1 cellular context compared by ENCODE assay signal in the genomic region with DNA sequence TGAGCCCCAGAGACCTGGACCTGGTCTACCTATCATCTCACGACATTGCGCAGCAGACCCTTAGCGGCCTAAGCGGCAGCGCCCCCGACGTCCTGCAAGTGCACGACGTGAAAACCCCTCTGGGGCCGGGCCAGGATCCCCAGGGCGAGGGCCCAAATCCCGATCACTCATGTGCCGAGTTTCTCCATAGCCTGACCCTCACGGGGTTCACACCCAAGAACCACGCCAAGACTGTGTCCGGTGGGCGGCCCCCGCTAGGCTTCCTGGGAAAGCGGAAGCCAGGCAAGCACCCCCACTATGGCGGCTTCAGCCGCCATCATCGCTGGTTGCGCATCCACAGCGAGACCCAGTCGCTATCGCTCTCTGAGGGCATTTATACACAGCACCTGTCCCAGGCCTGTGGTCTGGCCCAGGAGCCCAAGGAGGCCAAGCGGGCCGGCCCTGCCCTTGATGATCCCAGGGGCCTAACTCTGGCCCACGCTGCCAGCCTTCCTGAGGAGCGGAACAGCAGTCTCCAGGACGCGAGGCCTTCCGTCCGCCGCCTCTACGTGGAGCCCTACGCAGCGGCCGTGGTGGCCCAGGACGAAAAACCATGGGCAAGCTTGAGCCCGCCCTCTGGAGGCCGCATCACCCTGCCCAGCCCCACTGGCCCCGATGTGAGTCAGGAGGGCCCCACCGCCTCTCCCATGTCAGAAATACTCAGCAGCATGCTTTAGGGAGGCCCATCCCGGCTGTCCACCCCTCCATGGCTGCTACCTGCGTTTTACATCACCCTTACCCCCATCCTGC.
TF ChIP-seq lines count a peak whose summit lies in the region.

No MANE protein-coding gene starts in this region.

TF ChIP-seq in IMR-90, 13 proteins besides CTCF, POLR2A, EP300 and RAD21:
- no peak for TF ChIP-seq BHLHE40 (IDR thresholded peaks at IDR 0.05; ENCODE audit: low read depth, low read length)
- no peak for TF ChIP-seq MXI1 (IDR thresholded peaks at IDR 0.05; ENCODE audit: borderline replicate concordance, low read depth, low read length)
- TF ChIP-seq, protein P1, sequence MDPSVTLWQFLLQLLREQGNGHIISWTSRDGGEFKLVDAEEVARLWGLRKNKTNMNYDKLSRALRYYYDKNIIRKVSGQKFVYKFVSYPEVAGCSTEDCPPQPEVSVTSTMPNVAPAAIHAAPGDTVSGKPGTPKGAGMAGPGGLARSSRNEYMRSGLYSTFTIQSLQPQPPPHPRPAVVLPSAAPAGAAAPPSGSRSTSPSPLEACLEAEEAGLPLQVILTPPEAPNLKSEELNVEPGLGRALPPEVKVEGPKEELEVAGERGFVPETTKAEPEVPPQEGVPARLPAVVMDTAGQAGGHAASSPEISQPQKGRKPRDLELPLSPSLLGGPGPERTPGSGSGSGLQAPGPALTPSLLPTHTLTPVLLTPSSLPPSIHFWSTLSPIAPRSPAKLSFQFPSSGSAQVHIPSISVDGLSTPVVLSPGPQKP (IDR thresholded peaks at IDR 0.05; ENCODE audit: borderline replicate concordance, low read depth, low read length) = no peak
- TF ChIP-seq CEBPB (IDR thresholded peaks at IDR 0.05; ENCODE audit: low read depth, low read length) = no peak
- TF ChIP-seq RFX5 (IDR thresholded peaks at IDR 0.05; ENCODE audit: low read depth, low read length) = no peak
- TF ChIP-seq, protein P2, sequence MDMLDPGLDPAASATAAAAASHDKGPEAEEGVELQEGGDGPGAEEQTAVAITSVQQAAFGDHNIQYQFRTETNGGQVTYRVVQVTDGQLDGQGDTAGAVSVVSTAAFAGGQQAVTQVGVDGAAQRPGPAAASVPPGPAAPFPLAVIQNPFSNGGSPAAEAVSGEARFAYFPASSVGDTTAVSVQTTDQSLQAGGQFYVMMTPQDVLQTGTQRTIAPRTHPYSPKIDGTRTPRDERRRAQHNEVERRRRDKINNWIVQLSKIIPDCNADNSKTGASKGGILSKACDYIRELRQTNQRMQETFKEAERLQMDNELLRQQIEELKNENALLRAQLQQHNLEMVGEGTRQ (IDR thresholded peaks at IDR 0.05; ENCODE audit: low read depth, low read length) = no peak
- no peak for TF ChIP-seq MAFK (IDR thresholded peaks at IDR 0.05; ENCODE audit: low read depth, low read length)
- TF ChIP-seq SMC3 (IDR thresholded peaks at IDR 0.05; ENCODE audit: low read depth, low read length) = no peak
- TF ChIP-seq NFE2L2 (IDR thresholded peaks at IDR 0.05; ENCODE audit: low read depth, low read length) = no peak
- no peak for TF ChIP-seq MAZ (IDR thresholded peaks at IDR 0.05; ENCODE audit: borderline replicate concordance, low read depth, low read length)
- TF ChIP-seq CHD1 (IDR thresholded peaks at IDR 0.05; ENCODE audit: low read depth, low read length) = no peak
- no peak for TF ChIP-seq RCOR1 (IDR thresholded peaks at IDR 0.05; ENCODE audit: insufficient replicate concordance, low read length)
- TF ChIP-seq FOS (IDR thresholded peaks at IDR 0.05; ENCODE audit: low read depth, low read length) = no peak
